14 cellular contexts compared by ENCODE assay signal in the genomic region with DNA sequence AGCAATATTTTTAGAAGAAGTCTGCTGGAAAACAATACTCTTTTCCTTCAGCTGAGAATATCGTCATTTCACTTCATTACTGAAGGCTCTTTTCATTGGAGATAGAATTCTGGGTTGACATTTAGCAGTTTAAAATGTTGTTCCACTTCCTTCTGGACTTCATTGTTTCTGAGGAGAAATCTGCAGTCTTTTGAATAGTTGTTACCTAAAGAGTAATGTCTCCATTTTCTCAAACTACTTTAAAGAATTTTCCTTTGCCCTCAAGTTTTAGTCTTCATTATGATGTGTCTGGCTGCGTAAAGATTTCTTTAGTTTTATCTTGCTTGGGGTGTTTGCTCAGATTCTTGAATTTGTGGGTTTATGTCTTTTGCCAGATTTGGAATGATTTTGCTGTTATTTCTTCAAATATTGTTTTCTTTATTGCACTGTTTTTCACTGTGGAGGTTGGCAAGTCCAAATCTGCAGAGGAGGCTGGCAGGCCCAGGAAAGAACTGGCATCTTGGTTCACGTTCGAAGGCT.
"Had no signal": no experiment of that assay in that cellular context is flagged by ENCODE, and none has a peak within 500 bp of the region (broad histone marks: within the 10 kb centered on the region; RNA-seq: fewer than 3 reads in every experiment).

No MANE protein-coding gene starts in this region.

- H3K4me3 Mint-ChIP-seq: natural killer cell treated with Interleukin-12 subunit alpha and Interleukin-12 subunit beta and Interleukin-15 and Interleukin-18, amount 100 ng/mL, for 72 hours; stimulated activated naive CD8-positive, alpha-beta T cell treated with anti-CD3 and anti-CD28 coated beads, Interleukin-15, Interleukin-2, amounts not matched to agents 100 ng/mL and 50 ng/mL, for 24 hours had no signal

- H3K27ac ChIP-seq: coronary artery, gastrocnemius medialis, heart right ventricle, SK-N-MC had no signal

- H3K27ac Mint-ChIP-seq: natural killer cell treated with Interleukin-12 subunit alpha and Interleukin-12 subunit beta and Interleukin-15 and Interleukin-18, amount 100 ng/mL, for 72 hours; stimulated activated naive CD8-positive, alpha-beta T cell treated with anti-CD3 and anti-CD28 coated beads, Interleukin-15, Interleukin-2, amounts not matched to agents 100 ng/mL and 50 ng/mL, for 24 hours had no signal

- H3K27me3 Mint-ChIP-seq: stimulated activated naive CD8-positive, alpha-beta T cell treated with anti-CD3 and anti-CD28 coated beads, Interleukin-15, Interleukin-2, amounts not matched to agents 100 ng/mL and 50 ng/mL, for 24 hours had no signal

- ATAC-seq: gastrocnemius medialis; heart right ventricle; left lobe of liver; mucosa of descending colon; natural killer cell treated with Interleukin-12 subunit alpha and Interleukin-12 subunit beta and Interleukin-15 and Interleukin-18, amount 100 ng/mL, for 72 hours had no signal

- H3K27me3 ChIP-seq: gastrocnemius medialis had no signal

- DNase-seq: activated CD4-positive, alpha-beta T cell treated with anti-CD3 and anti-CD28 coated beads, Interleukin-2, amount 50 U/mL, for 48 hours; activated CD4-positive, CD25-positive, alpha-beta regulatory T cell; activated T-cell treated with anti-CD3 and anti-CD28 coated beads for 4 hours; effector CD4-positive, alpha-beta T cell; gastrocnemius medialis; heart right ventricle; mucosa of descending colon; nucleus accumbens; stimulated activated CD4-positive, alpha-beta T cell treated with anti-CD3 and anti-CD28 coated beads, Interleukin-4, amount 100 ng/mL, for 1 hour had no signal
